In the genomic region with DNA sequence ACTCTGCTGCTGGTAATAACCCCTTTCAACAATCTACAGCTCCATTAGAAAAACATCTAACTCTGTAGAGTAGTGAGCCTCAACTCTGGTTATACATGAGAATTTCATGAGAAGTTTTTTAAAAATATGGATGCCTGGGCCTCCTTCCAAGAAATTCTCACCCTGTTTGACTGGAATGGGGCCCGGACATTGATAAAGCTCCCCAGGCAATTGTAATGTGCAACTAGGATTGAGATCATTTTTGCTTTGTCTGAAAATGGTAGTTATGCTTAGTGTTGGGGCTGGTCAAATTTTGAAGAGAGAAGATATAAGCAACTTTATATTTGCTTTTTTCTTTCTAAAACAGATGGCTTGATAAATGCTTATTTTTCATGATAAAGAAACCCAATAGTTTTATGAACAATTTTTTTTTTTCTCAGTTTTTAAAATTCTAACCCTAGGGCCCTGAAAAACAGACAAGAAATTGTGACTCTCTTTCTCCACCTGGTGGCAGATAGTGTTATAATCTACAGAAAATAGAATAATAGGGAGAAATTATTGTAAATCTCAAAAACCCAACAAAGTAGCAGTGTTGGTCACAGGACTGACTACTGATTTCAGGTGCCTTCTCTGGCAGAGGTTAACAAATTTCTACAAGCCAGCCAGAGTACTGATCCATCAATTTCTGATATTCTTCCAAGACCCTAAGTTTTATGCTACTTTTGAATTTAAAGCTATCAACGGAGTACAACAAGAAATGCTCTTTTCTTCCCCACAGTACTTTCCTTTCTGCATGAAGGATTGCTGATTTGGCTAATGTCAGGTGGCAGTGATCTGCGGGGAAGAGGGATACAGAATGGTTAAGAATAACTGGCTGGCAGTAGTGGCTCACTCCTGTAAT, we compare ENCODE assay signal across 8 cellular contexts.
DNase-seq lines count a peak whose midpoint lies in the region; ATAC-seq and TF ChIP-seq lines count a peak whose summit lies in the region.

No MANE protein-coding gene starts in this region.

- no peaks in the 10 kb centered on the region for H3K27me3 ChIP-seq in left lung

- peak; percentile 6 for DNase-seq in COLO829 (ENCODE audit: low spot score)
- DNase-seq in astrocyte of the hippocampus (ENCODE audit: low read depth, low spot score): peak; percentile 65
- no peak for DNase-seq in left lung
- no peak for DNase-seq in posterior vena cava (ENCODE audit: low spot score)
- no peak for DNase-seq in stimulated activated CD4-positive, alpha-beta T cell treated with anti-CD3 and anti-CD28 coated beads, Interleukin-1b, Interleukin-23, amount 100 ng/mL, for 48 hours

- H3K36me3 ChIP-seq in left lung: no peaks in the 10 kb centered on the region

- ATAC-seq in HG03442 (IDR thresholded peaks at IDR 0.05; ENCODE audit: unreplicated experiment) (peak; percentile 47), left lung (peak; percentile 60), HG02678 (IDR thresholded peaks at IDR 0.05; ENCODE audit: unreplicated experiment) (no peak), HG03469 (IDR thresholded peaks at IDR 0.05; ENCODE audit: unreplicated experiment) (no peak)

- no peaks in the 10 kb centered on the region for H3K4me1 ChIP-seq in left lung

- intact Hi-C loops in left lung (cut with DNase I) (loop anchor here in 1 of 2 donors (5.0 kb wide), 1 partner anchor 177 kb away; the partner anchor contains the start of gene DKK1), posterior vena cava (cut with DNase I) (loop anchor here (2.0 to 10.0 kb wide), 2 partner anchors 164 to 180 kb away; no protein-coding TSS in a partner anchor)

- TF ChIP-seq CTCF in left lung (IDR thresholded peaks at IDR 0.05): peak; percentile 12 to 62

- no peaks in the 10 kb centered on the region for H3K9me3 ChIP-seq in left lung

- H3K27ac ChIP-seq in left lung: no peak overlapping the region

- no peak overlapping the region for H3K4me3 ChIP-seq in left lung

Comparison
In these comparisons a context has a peak if more than half of its experiments do, and no peak if none do; other contexts are left out.
1. DNase-seq: peak in COLO829 (single experiment) and astrocyte of the hippocampus (single experiment); none in left lung (0 of 2), posterior vena cava (single experiment) and stimulated activated CD4-positive, alpha-beta T cell treated with anti-CD3 and anti-CD28 coated beads, Interleukin-1b, Interleukin-23, amount 100 ng/mL, for 48 hours (single experiment).
2. ATAC-seq: peak in HG03442 (single experiment) and left lung (single experiment); none in HG02678 (single experiment) and HG03469 (single experiment).